Comparison of ENCODE assay signal across 1 cellular context in the genomic region with DNA sequence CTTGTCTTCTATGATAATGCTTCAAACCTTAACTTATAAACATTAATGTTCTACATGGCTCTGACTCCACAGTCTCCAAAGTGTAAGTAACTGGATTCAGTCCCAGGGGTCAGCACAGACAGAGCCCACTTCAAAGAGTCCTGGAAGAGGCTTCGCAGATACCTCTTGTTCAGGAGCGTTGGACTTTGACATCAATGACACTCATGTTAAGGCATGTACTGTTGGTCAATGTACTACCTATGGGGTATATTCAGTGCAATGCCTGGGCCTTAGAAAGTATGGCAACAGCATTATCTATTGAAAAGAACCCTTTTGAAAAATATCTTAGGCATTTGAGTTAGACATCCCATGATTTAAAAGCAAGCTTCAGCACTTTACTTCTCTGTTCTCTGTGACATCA.
TF ChIP-seq lines count a peak whose summit lies in the region.

No MANE protein-coding gene starts in this region.

TF ChIP-seq in HepG2, 621 proteins besides CTCF, POLR2A, EP300 and RAD21 (continued from another document):
- TF ChIP-seq, protein P1, sequence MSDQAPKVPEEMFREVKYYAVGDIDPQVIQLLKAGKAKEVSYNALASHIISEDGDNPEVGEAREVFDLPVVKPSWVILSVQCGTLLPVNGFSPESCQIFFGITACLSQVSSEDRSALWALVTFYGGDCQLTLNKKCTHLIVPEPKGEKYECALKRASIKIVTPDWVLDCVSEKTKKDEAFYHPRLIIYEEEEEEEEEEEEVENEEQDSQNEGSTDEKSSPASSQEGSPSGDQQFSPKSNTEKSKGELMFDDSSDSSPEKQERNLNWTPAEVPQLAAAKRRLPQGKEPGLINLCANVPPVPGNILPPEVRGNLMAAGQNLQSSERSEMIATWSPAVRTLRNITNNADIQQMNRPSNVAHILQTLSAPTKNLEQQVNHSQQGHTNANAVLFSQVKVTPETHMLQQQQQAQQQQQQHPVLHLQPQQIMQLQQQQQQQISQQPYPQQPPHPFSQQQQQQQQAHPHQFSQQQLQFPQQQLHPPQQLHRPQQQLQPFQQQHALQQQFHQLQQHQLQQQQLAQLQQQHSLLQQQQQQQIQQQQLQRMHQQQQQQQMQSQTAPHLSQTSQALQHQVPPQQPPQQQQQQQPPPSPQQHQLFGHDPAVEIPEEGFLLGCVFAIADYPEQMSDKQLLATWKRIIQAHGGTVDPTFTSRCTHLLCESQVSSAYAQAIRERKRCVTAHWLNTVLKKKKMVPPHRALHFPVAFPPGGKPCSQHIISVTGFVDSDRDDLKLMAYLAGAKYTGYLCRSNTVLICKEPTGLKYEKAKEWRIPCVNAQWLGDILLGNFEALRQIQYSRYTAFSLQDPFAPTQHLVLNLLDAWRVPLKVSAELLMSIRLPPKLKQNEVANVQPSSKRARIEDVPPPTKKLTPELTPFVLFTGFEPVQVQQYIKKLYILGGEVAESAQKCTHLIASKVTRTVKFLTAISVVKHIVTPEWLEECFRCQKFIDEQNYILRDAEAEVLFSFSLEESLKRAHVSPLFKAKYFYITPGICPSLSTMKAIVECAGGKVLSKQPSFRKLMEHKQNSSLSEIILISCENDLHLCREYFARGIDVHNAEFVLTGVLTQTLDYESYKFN (CRISPR knock-in tag; conservative IDR thresholded peaks at IDR 0.05) = 0 out of 2 replicates have a peak, but pooled peaks have one; percentile 22
- TF ChIP-seq ZNF660 (CRISPR knock-in tag; IDR thresholded peaks at IDR 0.05; ENCODE audit: borderline replicate concordance, low read depth) = no peak
- peak; percentile 28; the same call in 1 of the 2 replicates for TF ChIP-seq NR2F6 (IDR thresholded peaks at IDR 0.05)
- no peak for TF ChIP-seq NR2F6 (CRISPR knock-in tag; IDR thresholded peaks at IDR 0.05)
- TF ChIP-seq NCOR1 (IDR thresholded peaks at IDR 0.05; ENCODE audit: borderline replicate concordance, low read length) = peak; percentile 17; the same call in 1 of the 2 replicates
- TF ChIP-seq ZNF562 (CRISPR knock-in tag; IDR thresholded peaks at IDR 0.05; ENCODE audit: borderline replicate concordance) = no peak
- TF ChIP-seq GATAD2A (CRISPR knock-in tag; IDR thresholded peaks at IDR 0.05) = peak; percentile 48; the same call in 1 of the 2 replicates
- TF ChIP-seq ZNF382 (CRISPR knock-in tag; IDR thresholded peaks at IDR 0.05; ENCODE audit: borderline replicate concordance) = no peak
- peak; percentile 28; the same call in 1 of the 2 replicates for TF ChIP-seq ZNF644 (CRISPR knock-in tag; IDR thresholded peaks at IDR 0.05; ENCODE audit: low read depth)
- no peak for TF ChIP-seq ZNF839 (CRISPR knock-in tag; IDR thresholded peaks at IDR 0.05; ENCODE audit: borderline replicate concordance)
- TF ChIP-seq SMC3 (IDR thresholded peaks at IDR 0.05; ENCODE audit: low read length) = peak; percentile 10; the same call in 1 of the 2 replicates
- TF ChIP-seq, protein P2, sequence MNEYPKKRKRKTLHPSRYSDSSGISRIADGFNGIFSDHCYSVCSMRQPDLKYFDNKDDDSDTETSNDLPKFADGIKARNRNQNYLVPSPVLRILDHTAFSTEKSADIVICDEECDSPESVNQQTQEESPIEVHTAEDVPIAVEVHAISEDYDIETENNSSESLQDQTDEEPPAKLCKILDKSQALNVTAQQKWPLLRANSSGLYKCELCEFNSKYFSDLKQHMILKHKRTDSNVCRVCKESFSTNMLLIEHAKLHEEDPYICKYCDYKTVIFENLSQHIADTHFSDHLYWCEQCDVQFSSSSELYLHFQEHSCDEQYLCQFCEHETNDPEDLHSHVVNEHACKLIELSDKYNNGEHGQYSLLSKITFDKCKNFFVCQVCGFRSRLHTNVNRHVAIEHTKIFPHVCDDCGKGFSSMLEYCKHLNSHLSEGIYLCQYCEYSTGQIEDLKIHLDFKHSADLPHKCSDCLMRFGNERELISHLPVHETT (CRISPR knock-in tag; conservative IDR thresholded peaks at IDR 0.05) = no peak
- TF ChIP-seq, protein P3, sequence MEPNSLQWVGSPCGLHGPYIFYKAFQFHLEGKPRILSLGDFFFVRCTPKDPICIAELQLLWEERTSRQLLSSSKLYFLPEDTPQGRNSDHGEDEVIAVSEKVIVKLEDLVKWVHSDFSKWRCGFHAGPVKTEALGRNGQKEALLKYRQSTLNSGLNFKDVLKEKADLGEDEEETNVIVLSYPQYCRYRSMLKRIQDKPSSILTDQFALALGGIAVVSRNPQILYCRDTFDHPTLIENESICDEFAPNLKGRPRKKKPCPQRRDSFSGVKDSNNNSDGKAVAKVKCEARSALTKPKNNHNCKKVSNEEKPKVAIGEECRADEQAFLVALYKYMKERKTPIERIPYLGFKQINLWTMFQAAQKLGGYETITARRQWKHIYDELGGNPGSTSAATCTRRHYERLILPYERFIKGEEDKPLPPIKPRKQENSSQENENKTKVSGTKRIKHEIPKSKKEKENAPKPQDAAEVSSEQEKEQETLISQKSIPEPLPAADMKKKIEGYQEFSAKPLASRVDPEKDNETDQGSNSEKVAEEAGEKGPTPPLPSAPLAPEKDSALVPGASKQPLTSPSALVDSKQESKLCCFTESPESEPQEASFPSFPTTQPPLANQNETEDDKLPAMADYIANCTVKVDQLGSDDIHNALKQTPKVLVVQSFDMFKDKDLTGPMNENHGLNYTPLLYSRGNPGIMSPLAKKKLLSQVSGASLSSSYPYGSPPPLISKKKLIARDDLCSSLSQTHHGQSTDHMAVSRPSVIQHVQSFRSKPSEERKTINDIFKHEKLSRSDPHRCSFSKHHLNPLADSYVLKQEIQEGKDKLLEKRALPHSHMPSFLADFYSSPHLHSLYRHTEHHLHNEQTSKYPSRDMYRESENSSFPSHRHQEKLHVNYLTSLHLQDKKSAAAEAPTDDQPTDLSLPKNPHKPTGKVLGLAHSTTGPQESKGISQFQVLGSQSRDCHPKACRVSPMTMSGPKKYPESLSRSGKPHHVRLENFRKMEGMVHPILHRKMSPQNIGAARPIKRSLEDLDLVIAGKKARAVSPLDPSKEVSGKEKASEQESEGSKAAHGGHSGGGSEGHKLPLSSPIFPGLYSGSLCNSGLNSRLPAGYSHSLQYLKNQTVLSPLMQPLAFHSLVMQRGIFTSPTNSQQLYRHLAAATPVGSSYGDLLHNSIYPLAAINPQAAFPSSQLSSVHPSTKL (CRISPR knock-in tag; IDR thresholded peaks at IDR 0.05) = peak; percentile 71
- peak; percentile 53 for TF ChIP-seq HNF4A (CRISPR knock-in tag; IDR thresholded peaks at IDR 0.05)
- no peak for TF ChIP-seq KLF9 (CRISPR knock-in tag; IDR thresholded peaks at IDR 0.05; ENCODE audit: low read depth)
- TF ChIP-seq HNF4G (IDR thresholded peaks at IDR 0.05; ENCODE audit: borderline replicate concordance, low read depth, low read length) = peak; percentile 64
- TF ChIP-seq HNF4G (CRISPR knock-in tag; IDR thresholded peaks at IDR 0.05; ENCODE audit: borderline replicate concordance, low read depth) = no peak
- peak; percentile 42; the same call in 1 of the 2 replicates for TF ChIP-seq CEBPB (IDR thresholded peaks at IDR 0.05; ENCODE audit: borderline replicate concordance, low read depth, low read length)
- peak; percentile 72 for TF ChIP-seq HMG20A (CRISPR knock-in tag; IDR thresholded peaks at IDR 0.05; ENCODE audit: borderline replicate concordance)
- TF ChIP-seq MED8 (CRISPR knock-in tag; IDR thresholded peaks at IDR 0.05; ENCODE audit: insufficient replicate concordance) = no peak
